In the genomic region with DNA sequence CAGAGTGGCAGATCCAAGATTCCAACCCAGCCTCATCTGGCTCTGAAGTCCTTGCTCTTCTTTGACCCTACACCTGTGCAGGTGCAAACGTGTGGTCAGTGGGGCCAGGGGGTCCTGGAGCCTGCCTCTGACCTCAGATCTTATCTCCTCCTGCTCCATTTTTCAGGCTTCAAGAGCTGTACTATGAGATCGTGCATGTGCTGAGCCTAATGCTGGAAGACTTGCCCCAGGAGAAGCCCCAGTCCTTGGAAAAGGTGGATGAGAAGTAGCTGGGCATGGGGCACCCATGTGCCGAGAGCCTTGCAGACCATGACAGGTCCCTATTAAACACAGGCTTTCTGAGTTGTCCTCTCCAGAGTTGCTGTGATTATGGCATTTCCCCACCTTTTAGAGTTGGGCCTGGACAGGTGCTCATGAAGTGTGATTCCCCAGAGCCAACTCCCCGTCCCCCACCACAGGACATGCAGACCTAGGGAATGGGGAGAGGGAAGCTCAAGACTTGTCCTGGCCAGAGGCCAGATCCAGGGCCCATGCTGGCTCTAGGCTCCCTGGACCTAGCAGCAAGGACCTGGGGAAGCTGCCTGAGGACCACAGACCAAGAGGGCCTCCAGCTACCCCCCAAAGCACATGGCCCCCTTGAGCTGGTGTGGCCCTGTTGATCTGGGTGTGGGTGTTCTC, we compare ENCODE assay signal across 19 cellular contexts. TPM values are rescaled to one million over a fixed set of nuclear protein-coding genes. Genes with fewer than 3 reads are reported as not detected.
DNase-seq lines count a peak whose midpoint lies in the region; ATAC-seq and TF ChIP-seq lines count a peak whose summit lies in the region.
"Had no signal": no experiment of that assay in that cellular context is flagged by ENCODE, and none has a peak within 500 bp of the region (broad histone marks: within the 10 kb centered on the region; RNA-seq: fewer than 3 reads in every experiment).

No MANE protein-coding gene starts in this region.

- 79 to 94% (median 90%) methylated on average over 2 to 4 of the region's 4 CpGs for WGBS in spleen, 5 donors

- H3K4me1 ChIP-seq in spleen: no peaks in the 10 kb centered on the region

- no peak for TF ChIP-seq POLR2A in spleen (IDR thresholded peaks at IDR 0.05)

- DNase-seq in D341Med (ENCODE audit: low spot score) (peak; percentile 14), HFFc6 (no peak), islet precursor cell (peak; percentile 51), spleen (peak; percentile 42), AG08396 (ENCODE audit: low spot score) (no peak), CD1c-positive myeloid dendritic cell (ENCODE audit: extremely low spot score) (no peak)
- DNase-seq: COR-L47, DMS153, NCI-H1417, NCI-H187 treated with DMSO at 0.1 percent for 48 hours, NCI-H345, NCI-H524 treated with DMSO at 0.1 percent for 48 hours, SHP77 treated with DMSO at 0.1 percent for 48 hours had no signal

- no peak overlapping the region for H3K4me3 Mint-ChIP-seq in HFFc6
- H3K4me3 Mint-ChIP-seq: CD14-positive monocyte had no signal

- intact Hi-C loops in spleen (cut with DNase I; ENCODE audit: low total_unique reads): no loop called here

- ATAC-seq in HG03159 (IDR thresholded peaks at IDR 0.05; ENCODE audit: unreplicated experiment): no peak
- ATAC-seq: GM12878 had no signal

- no peaks in the 10 kb centered on the region for H3K9me3 Mint-ChIP-seq in HFFc6

- no peak overlapping the region for H3K27ac Mint-ChIP-seq in HFFc6

- no peaks in the 10 kb centered on the region for H3K9me3 ChIP-seq in spleen

- H3K4me1 Mint-ChIP-seq in HFFc6 (ENCODE audit: low read depth): no peaks in the 10 kb centered on the region
- H3K4me1 Mint-ChIP-seq: CD14-positive monocyte had no signal

- TF ChIP-seq CTCF in HFFc6 (IDR thresholded peaks at IDR 0.05) (peak; percentile 14; the same call in 1 of the 2 replicates), spleen (IDR thresholded peaks at IDR 0.05 in 8 of 11, conservative IDR thresholded peaks at IDR 0.05 in 3 of 11) (no peak)

- peaks cover 2% of the 10 kb centered on the region for H3K27me3 Mint-ChIP-seq in HFFc6 (ENCODE audit: insufficient read depth)

- H3K36me3 Mint-ChIP-seq in HFFc6 (ENCODE audit: low read depth): no peaks in the 10 kb centered on the region
- H3K36me3 Mint-ChIP-seq: CD14-positive monocyte had no signal

- no peak overlapping the region for H3K4me3 ChIP-seq in spleen
- H3K4me3 ChIP-seq: GM12878 had no signal

- no peak overlapping the region for H3K27ac ChIP-seq in spleen
- H3K27ac ChIP-seq: KMS-11 had no signal

- no peaks in the 10 kb centered on the region for H3K27me3 ChIP-seq in spleen (replicated peaks in 1 of 7)

- no peaks in the 10 kb centered on the region for H3K36me3 ChIP-seq in spleen

RNA-seq across cellular contexts. Expression of a gene that starts 22.5 kb away (rescaled TPM):
- 10 to 100 TPM; 13.4 to 26.0 (median 14.8) TPM for total RNA-seq in HFFc6 (2021; fragmentation: NEBNext Ultra II Directional; extraction: Animal tissue kit (Norgen Biotek cat#: 25700))
- under 1 TPM in 1 of 7 donors, not detected in 6; 0.98 TPM for total RNA-seq in spleen
- polyA plus RNA-seq in spleen: under 1 TPM; 0.04 to 0.38 (median 0.09) TPM
- total RNA-seq: H1, RPMI7951 had no signal
- polyA plus RNA-seq: CD14-positive monocyte had no signal

RNA-seq across cellular contexts. Expression of a gene that starts 43.8 kb away (rescaled TPM):
- under 1 TPM in 3 of 6 experiments, not detected in 3; 0.14 to 0.25 (median 0.19) TPM for total RNA-seq in HFFc6 (2021; fragmentation: NEBNext Ultra II Directional; extraction: Animal tissue kit (Norgen Biotek cat#: 25700))
- under 1 TPM in 4 of 7 donors, not detected in 3; 0.40 to 0.89 (median 0.65) TPM for total RNA-seq in spleen
- polyA plus RNA-seq in spleen: under 1 TPM; 0.35 to 0.44 (median 0.39) TPM
- total RNA-seq: H1, RPMI7951 had no signal

Comparison
In these comparisons a context has a peak if more than half of its experiments do, and no peak if none do; other contexts are left out.
1. DNase-seq: peak in D341Med (single experiment), islet precursor cell (single experiment) and spleen (single experiment); none in HFFc6 (single experiment), AG08396 (single experiment) and CD1c-positive myeloid dendritic cell (single experiment).
2. RNA of a gene that starts 22.5 kb away (total RNA-seq): 13.4 to 26.0 TPM in HFFc6; 0.98 TPM in spleen; every median in the first group is over 4 times any median in the second.